ENCODE assay signal across 19 cellular contexts in the genomic region with DNA sequence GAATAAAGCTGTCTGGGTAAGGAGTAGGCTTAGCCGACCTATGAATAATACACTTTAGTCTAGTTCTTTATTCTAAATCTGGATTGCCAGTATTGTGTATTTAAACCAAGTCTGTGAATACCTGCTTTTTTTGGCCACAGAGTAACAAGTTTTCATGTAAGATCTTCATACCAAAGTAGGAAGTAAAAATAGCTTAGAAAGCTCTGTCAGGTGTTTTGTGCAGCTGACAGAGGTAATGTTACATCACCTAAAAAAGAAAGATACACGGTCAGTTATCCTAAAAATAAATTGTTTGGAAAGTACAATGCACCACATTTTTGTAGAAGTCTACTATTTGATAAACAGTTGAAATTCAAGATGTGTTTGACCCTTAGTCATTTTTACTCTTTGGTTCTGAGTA. TPM values are rescaled to one million over a fixed set of nuclear protein-coding genes. Genes with fewer than 3 reads are reported as not detected.
DNase-seq lines count a peak whose midpoint lies in the region; ATAC-seq and TF ChIP-seq lines count a peak whose summit lies in the region.
"Had no signal": no experiment of that assay in that cellular context is flagged by ENCODE, and none has a peak within 500 bp of the region (broad histone marks: within the 10 kb centered on the region; RNA-seq: fewer than 3 reads in every experiment).

No MANE protein-coding gene starts in this region.

- H3K27me3 Mint-ChIP-seq in central memory CD8-positive, alpha-beta T cell = no peaks in the 10 kb centered on the region
- H3K27me3 Mint-ChIP-seq: stimulated activated naive CD8-positive, alpha-beta T cell treated with anti-CD3 and anti-CD28 coated beads, Interleukin-15, amount 100 ng/mL, for 72 hours had no signal

- H3K4me3 Mint-ChIP-seq in central memory CD8-positive, alpha-beta T cell = no peak overlapping the region
- H3K4me3 Mint-ChIP-seq: activated naive CD4-positive, alpha-beta T cell treated with anti-CD3 and anti-CD28 coated beads for 36 hours; mesothelial cell of epicardium; stimulated activated naive CD8-positive, alpha-beta T cell treated with anti-CD3 and anti-CD28 coated beads, Interleukin-15, amount 100 ng/mL, for 72 hours had no signal

- H3K27ac ChIP-seq in left ventricle myocardium inferior (replicated peaks) (peak overlapping the region; percentile 81), heart right ventricle (peak overlapping the region in 4 of 10 donors; percentile 57 to 69 (median 60)), psoas muscle (peak overlapping the region; percentile 73)
- H3K27ac ChIP-seq: cardiac muscle cell, HL-60, SJCRH30 had no signal

- 54 to 66% methylated on average over 2 of the region's 2 CpGs for WGBS in heart right ventricle, 2 donors
- WGBS in psoas muscle, 3 donors = 35 to 55% (median 37%) methylated on average over 2 of the region's 2 CpGs

- no peak for TF ChIP-seq CTCF in left ventricle myocardium inferior (IDR thresholded peaks at IDR 0.05; ENCODE audit: borderline replicate concordance)
- TF ChIP-seq CTCF in heart right ventricle (IDR thresholded peaks at IDR 0.05) = no peak
- no peak for TF ChIP-seq CTCF in psoas muscle (IDR thresholded peaks at IDR 0.05)

- H3K27me3 ChIP-seq in left ventricle myocardium inferior (ENCODE audit: low read depth) (no peaks in the 10 kb centered on the region), heart right ventricle (no peaks in the 10 kb centered on the region), psoas muscle (ENCODE audit: insufficient read depth in 3 of 3, low read length in 2 of 3) (no peaks in the 10 kb centered on the region)
- H3K27me3 ChIP-seq: cardiac muscle cell, SJCRH30 had no signal

- peak overlapping the region; percentile 12 for H3K27ac Mint-ChIP-seq in central memory CD8-positive, alpha-beta T cell (ENCODE audit: low read depth)

- H3K4me1 ChIP-seq in left ventricle myocardium inferior (peaks cover 49% of the 10 kb centered on the region), heart right ventricle (peaks cover 2 to 41% (median 24%) of the 10 kb centered on the region in 9 donors), psoas muscle (peaks cover 57% of the 10 kb centered on the region)
- H3K4me1 ChIP-seq: SJCRH30 had no signal

- ATAC-seq in heart right ventricle (no peak), psoas muscle (no peak), GM18873 (IDR thresholded peaks at IDR 0.05; ENCODE audit: low FRiP score, unreplicated experiment) (no peak)
- no peak for ATAC-seq in central memory CD8-positive, alpha-beta T cell (replicated peaks; ENCODE audit: extremely low read depth, poor library complexity, severe bottlenecking)
- ATAC-seq: K562; stimulated activated naive CD8-positive, alpha-beta T cell treated with anti-CD3 and anti-CD28 coated beads, Interleukin-15, amount 100 ng/mL, for 72 hours had no signal

- H3K9me3 ChIP-seq in left ventricle myocardium inferior (replicated peaks) (no peaks in the 10 kb centered on the region), heart right ventricle (no peaks in the 10 kb centered on the region), psoas muscle (no peaks in the 10 kb centered on the region)
- H3K9me3 ChIP-seq: SJCRH30 had no signal

- intact Hi-C loops in left ventricle myocardium inferior (cut with micrococcal nuclease) = no loop called here
- intact Hi-C loops in heart right ventricle (cut with DNase I) = no loop called here
- intact Hi-C loops in psoas muscle (cut with DNase I) = no loop called here

- DNase-seq in left ventricle myocardium inferior (no peak), heart right ventricle (no peak), psoas muscle (no peak), SKM-1 treated with dmso at 0.1 percent for 144 hours (lab: John Stamatoyannopoulos, UW; ENCODE audit: unreplicated experiment) (no peak), iPS-NIHi7 (ENCODE audit: extremely low spot score) (no peak), NCI-H2029 treated with DMSO at 0.1 percent for 48 hours (lab: John Stamatoyannopoulos, UW) (no peak)
- no peak for DNase-seq in central memory CD8-positive, alpha-beta T cell (ENCODE audit: low spot score in 2 of 2)
- DNase-seq: activated naive CD4-positive, alpha-beta T cell treated with anti-CD3 and anti-CD28 coated beads for 36 hours; NCI-H1436; NCI-H226; occipital lobe; SJCRH30; stimulated activated naive CD8-positive, alpha-beta T cell treated with anti-CD3 and anti-CD28 coated beads, Interleukin-15, amount 100 ng/mL, for 72 hours had no signal

- H3K36me3 ChIP-seq in left ventricle myocardium inferior (peaks cover 44% of the 10 kb centered on the region), heart right ventricle (peaks cover 0 to 98% (median 26%) of the 10 kb centered on the region in 9 donors), psoas muscle (ENCODE audit: insufficient read depth in 1 of 2, low read depth in 1 of 2) (peaks cover 3 to 44% of the 10 kb centered on the region in 2 donors)

- peaks cover 4% of the 10 kb centered on the region for H3K4me1 Mint-ChIP-seq in central memory CD8-positive, alpha-beta T cell
- H3K4me1 Mint-ChIP-seq: stimulated activated naive CD8-positive, alpha-beta T cell treated with anti-CD3 and anti-CD28 coated beads, Interleukin-15, amount 100 ng/mL, for 72 hours had no signal

- H3K4me3 ChIP-seq in left ventricle myocardium inferior = no peak overlapping the region
- no peak overlapping the region for H3K4me3 ChIP-seq in heart right ventricle
- peak overlapping the region; percentile 50 for H3K4me3 ChIP-seq in psoas muscle
- H3K4me3 ChIP-seq: cardiac muscle cell, K562, SJCRH30, smooth muscle cell had no signal

- no peaks in the 10 kb centered on the region for H3K9me3 Mint-ChIP-seq in central memory CD8-positive, alpha-beta T cell
- H3K9me3 Mint-ChIP-seq: activated naive CD4-positive, alpha-beta T cell treated with anti-CD3 and anti-CD28 coated beads for 36 hours; mesothelial cell of epicardium; stimulated activated naive CD8-positive, alpha-beta T cell treated with anti-CD3 and anti-CD28 coated beads, Interleukin-15, amount 100 ng/mL, for 72 hours had no signal

- peaks cover 71% of the 10 kb centered on the region for H3K36me3 Mint-ChIP-seq in central memory CD8-positive, alpha-beta T cell (ENCODE audit: insufficient read depth)

RNA-seq across cellular contexts. Expression of a gene that starts 16.5 kb away (rescaled TPM):
- total RNA-seq in left ventricle myocardium inferior = 0.91 TPM
- total RNA-seq in heart right ventricle = 1 to 10 TPM in 3 of 10 donors, under 1 TPM in 7; 0.28 to 1.8 (median 0.81) TPM
- 1 to 10 TPM; 1.9 to 5.9 TPM for polyA plus RNA-seq in heart right ventricle
- total RNA-seq in psoas muscle = 1 to 10 TPM; 1.0 to 2.2 (median 1.3) TPM
- polyA plus RNA-seq in psoas muscle = 1 to 10 TPM in 2 of 3 donors, under 1 TPM in 1; 0.85 to 1.5 (median 1.4) TPM

RNA-seq across cellular contexts. Expression of a gene that starts 40.9 kb away (rescaled TPM):
- total RNA-seq in left ventricle myocardium inferior = 6.6 TPM
- 10 to 100 TPM in 2 of 10 donors, 1 to 10 TPM in 8; 5.8 to 14.2 (median 8.9) TPM for total RNA-seq in heart right ventricle
- 10 to 100 TPM; 10.6 to 14.2 TPM for polyA plus RNA-seq in heart right ventricle
- 10 to 100 TPM in 3 of 4 donors, 1 to 10 TPM in 1; 8.3 to 14.7 (median 13.2) TPM for total RNA-seq in psoas muscle
- 10 to 100 TPM; 11.4 to 22.2 (median 13.1) TPM for polyA plus RNA-seq in psoas muscle
